ENCODE assay signal across 8 cellular contexts in the genomic region with DNA sequence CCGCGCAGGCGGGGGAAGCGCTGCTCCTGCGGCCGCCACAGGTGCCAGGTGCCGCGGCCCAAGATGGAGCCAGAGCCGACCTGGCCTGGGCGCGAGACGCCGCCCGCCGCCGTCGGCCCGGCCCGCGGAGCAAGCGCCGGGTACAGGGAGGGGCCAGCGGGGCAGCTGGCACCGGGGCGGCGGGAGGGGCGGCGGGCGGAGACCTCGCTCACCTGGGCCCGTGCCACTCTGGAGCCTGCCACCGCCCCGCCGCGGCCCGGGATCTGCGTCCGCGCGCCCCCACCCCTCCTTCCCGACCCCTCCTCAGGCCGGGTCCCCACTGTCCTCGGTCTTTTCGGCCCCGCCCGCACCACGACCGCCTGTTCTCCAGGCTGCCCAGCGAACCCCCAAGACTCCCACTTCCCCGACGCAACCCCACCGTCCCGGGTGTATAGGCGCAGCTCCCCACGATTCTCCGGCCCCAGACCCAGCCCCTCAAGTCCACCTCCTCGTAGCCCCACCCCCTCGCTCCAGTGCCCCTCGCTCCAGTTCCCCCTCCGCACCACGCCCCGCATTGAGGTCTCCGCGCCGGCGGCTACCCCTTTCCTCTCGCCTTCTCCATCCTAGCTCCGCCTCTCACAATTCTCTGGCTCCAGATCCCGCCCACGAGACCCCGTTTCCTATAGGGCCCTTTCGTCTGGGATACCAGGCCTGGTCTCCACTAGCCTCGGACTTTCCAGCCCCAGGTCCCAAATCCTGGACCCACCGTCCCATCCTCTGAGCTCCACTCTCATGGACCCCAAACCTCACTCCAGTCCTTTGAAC. TPM values are rescaled to one million over a fixed set of nuclear protein-coding genes. Genes with fewer than 3 reads are reported as not detected.
DNase-seq lines count a peak whose midpoint lies in the region; ATAC-seq, FAIRE-seq and TF ChIP-seq lines count a peak whose summit lies in the region.
"Had no signal": no experiment of that assay in that cellular context is flagged by ENCODE, and none has a peak within 500 bp of the region (broad histone marks: within the 10 kb centered on the region; RNA-seq: fewer than 3 reads in every experiment).

A gene (minus strand): TSS at position 144 of the 804 bp plus-strand sequence. CDS start 5,922 bp downstream, outside the sequence.

- no peaks in the 10 kb centered on the region for H3K27me3 Mint-ChIP-seq in stimulated activated memory B cell treated with anti-CD40 and anti-IgM and Interleukin-4, amounts not matched to agents 10 μg/mL and 1 μg/mL and 100 μg/mL, for 72 hours

- H3K9me3 Mint-ChIP-seq in stimulated activated memory B cell treated with anti-CD40 and anti-IgM and Interleukin-4, amounts not matched to agents 10 μg/mL and 1 μg/mL and 100 μg/mL, for 72 hours = no peaks in the 10 kb centered on the region

- dilution Hi-C loops in keratinocyte (cut with MboI; ENCODE audit: extremely low pct_ligation_motif_present, low sequenced_read_pairs) = no loop called here

- H3K27ac ChIP-seq in ascending aorta (no peak within 1 kb of the TSS), keratinocyte (ENCODE audit: control insufficient read depth, insufficient read depth, low read length) (no peak within 1 kb of the TSS)

- H3K4me1 Mint-ChIP-seq in stimulated activated memory B cell treated with anti-CD40 and anti-IgM and Interleukin-4, amounts not matched to agents 10 μg/mL and 1 μg/mL and 100 μg/mL, for 72 hours = peaks cover 7% of the 10 kb centered on the region

- no peak for TF ChIP-seq CTCF in ascending aorta (IDR thresholded peaks at IDR 0.05)
- TF ChIP-seq CTCF in keratinocyte (optimal IDR thresholded peaks at IDR 0.05 in 1 of 3, IDR thresholded peaks at IDR 0.05 in 1 of 3, conservative IDR thresholded peaks at IDR 0.05 in 1 of 3; ENCODE audit: extremely low read depth in 1 of 3, insufficient read depth in 2 of 3, low read length in 3 of 3) = no peak

- peak within 1 kb of the TSS; percentile 47 for H2AFZ ChIP-seq in keratinocyte (ENCODE audit: control insufficient read depth, low read length)

- H3K79me2 ChIP-seq in keratinocyte (ENCODE audit: control insufficient read depth, insufficient read depth, low read length) = no peaks in the 10 kb centered on the region

- H3K4me3 Mint-ChIP-seq in stimulated activated memory B cell treated with anti-CD40 and anti-IgM and Interleukin-4, amounts not matched to agents 10 μg/mL and 1 μg/mL and 100 μg/mL, for 72 hours = peak within 1 kb of the TSS; percentile 76

- H3K9me3 ChIP-seq in ascending aorta (no peaks in the 10 kb centered on the region), keratinocyte (ENCODE audit: control insufficient read depth, low read depth, low read length) (no peaks in the 10 kb centered on the region)

- no peak within 1 kb of the TSS for H3K9ac ChIP-seq in keratinocyte (ENCODE audit: control insufficient read depth, extremely low read depth, insufficient read depth, low read length)

- peaks cover 4% of the 10 kb centered on the region for H4K20me1 ChIP-seq in keratinocyte (ENCODE audit: control insufficient read depth, extremely low read depth, insufficient read depth, low read length)

- peak within 1 kb of the TSS; percentile 72 for H3K4me2 ChIP-seq in keratinocyte (ENCODE audit: control insufficient read depth, extremely low read depth, insufficient read depth, low read depth, low read length)

- DNase-seq in NCI-H2171 (lab: John Stamatoyannopoulos, UW) (peak; percentile 7), ascending aorta (ENCODE audit: low spot score in 2 of 2) (peak in 1 of 2 donors; percentile 66), keratinocyte (ENCODE audit: low read depth, low spot score) (no peak), C1 segment of cervical spinal cord (lab: John Stamatoyannopoulos, UW) (no peak)

- no peak within 1 kb of the TSS for H3K27ac Mint-ChIP-seq in stimulated activated memory B cell treated with anti-CD40 and anti-IgM and Interleukin-4, amounts not matched to agents 10 μg/mL and 1 μg/mL and 100 μg/mL, for 72 hours

- H3K4me3 ChIP-seq in ascending aorta (peak within 1 kb of the TSS; percentile 55 to 63), keratinocyte (ENCODE audit: control insufficient read depth in 2 of 3, extremely low read depth in 1 of 3, insufficient read depth in 2 of 3, low read depth in 1 of 3, low read length in 3 of 3) (peak within 1 kb of the TSS; percentile 38 to 48 (median 47))

- H3K36me3 ChIP-seq in ascending aorta (no peaks in the 10 kb centered on the region), keratinocyte (ENCODE audit: control insufficient read depth in 2 of 2, extremely low read depth in 1 of 2, insufficient read depth in 2 of 2, low read length in 2 of 2) (no peaks in the 10 kb centered on the region)

- H3K9me1 ChIP-seq in keratinocyte (ENCODE audit: control insufficient read depth, extremely low read depth, insufficient read depth, low read length) = no peaks in the 10 kb centered on the region

- H3K4me1 ChIP-seq in ascending aorta (peaks cover 9 to 10% of the 10 kb centered on the region in 2 donors), keratinocyte (ENCODE audit: control insufficient read depth, extremely low read depth, insufficient read depth, low read length) (peaks cover 4% of the 10 kb centered on the region)

- FAIRE-seq in keratinocyte (lab: Jason Lieb, UNC) = no peak

- intact Hi-C loops in ascending aorta (cut with DNase I) = no loop called here

- H3K27me3 ChIP-seq in ascending aorta (peaks cover 14% of the 10 kb centered on the region), keratinocyte (ENCODE audit: control insufficient read depth, extremely low read depth, insufficient read depth, low read length) (peaks cover 82% of the 10 kb centered on the region)

- no peaks in the 10 kb centered on the region for H3K36me3 Mint-ChIP-seq in stimulated activated memory B cell treated with anti-CD40 and anti-IgM and Interleukin-4, amounts not matched to agents 10 μg/mL and 1 μg/mL and 100 μg/mL, for 72 hours

- ATAC-seq in stimulated activated memory B cell treated with anti-CD40 and anti-IgM and Interleukin-4, amounts not matched to agents 10 μg/mL and 1 μg/mL and 100 μg/mL, for 72 hours = peak; percentile 5
- ATAC-seq in GM18867 (IDR thresholded peaks at IDR 0.05; ENCODE audit: unreplicated experiment) (no peak), HG03135 (IDR thresholded peaks at IDR 0.05; ENCODE audit: unreplicated experiment) (no peak)

RNA-seq across cellular contexts. Expression of the gene that starts here (rescaled TPM):
- total RNA-seq in ascending aorta = 6.3 TPM
- polyA plus RNA-seq in keratinocyte = 0.03 to 0.42 TPM (median 0.08 TPM) in 3 replicates
- 0.52 TPM for polyA plus RNA-seq in keratinocyte (2011; ENCODE audit: low read depth)
- 0.07 and 0.38 TPM in 2 replicates for polyA plus RNA-seq in keratinocyte (2011; cell fraction: cytosol; rRNA removed)
- 0.37 and 0.79 TPM in 2 replicates for polyA plus RNA-seq in keratinocyte (2011; cell fraction: nucleus; rRNA removed)
- polyA plus RNA-seq in keratinocyte (2012; ENCODE audit: low replicate concordance) = 0.30 and 0.93 TPM in 2 replicates
- 0.16 to 0.69 TPM (median 0.52 TPM) in 3 replicates for polyA minus RNA-seq in keratinocyte
- not detected for polyA minus RNA-seq in keratinocyte (2011; cell fraction: cytosol; rRNA and poly(A)+ RNA removed)
- 0.47 and 0.84 TPM in 2 replicates for polyA minus RNA-seq in keratinocyte (2011; cell fraction: nucleus; rRNA and poly(A)+ RNA removed)
- total RNA-seq: fibroblast of villous mesenchyme had no signal
